In genomic region chr11:63906585-63906984, GRCh38 we compare ENCODE assay signal across 9 cellular contexts.
DNase-seq lines count a peak whose midpoint lies in the region; ATAC-seq and FAIRE-seq lines count a peak whose summit lies in the region.
"Had no signal": no experiment of that assay in that cellular context is flagged by ENCODE, and none has a peak within 500 bp of the region (broad histone marks: within the 10 kb centered on the region; RNA-seq: fewer than 3 reads in every experiment).

No MANE protein-coding gene starts in this region.

- no peak overlapping the region for H3K4me3 Mint-ChIP-seq in effector memory CD8-positive, alpha-beta T cell
- no peak overlapping the region for H3K4me3 Mint-ChIP-seq in stimulated activated effector memory CD8-positive, alpha-beta T cell treated with anti-CD3 and anti-CD28 coated beads, Interleukin-12 subunit alpha, Interleukin-12 subunit beta, amount 100 ng/mL, for 72 hours

- peak; percentile 55 for ATAC-seq in effector memory CD8-positive, alpha-beta T cell (replicated peaks)
- ATAC-seq in stimulated activated effector memory CD8-positive, alpha-beta T cell treated with anti-CD3 and anti-CD28 coated beads, Interleukin-12 subunit alpha, Interleukin-12 subunit beta, amount 100 ng/mL, for 72 hours = peak; percentile 42
- no peak for ATAC-seq in HG03460 (IDR thresholded peaks at IDR 0.05; ENCODE audit: unreplicated experiment)

- peaks cover 4 to 5% of the 10 kb centered on the region in 2 donors for H3K4me1 Mint-ChIP-seq in effector memory CD8-positive, alpha-beta T cell (ENCODE audit: low read depth in 2 of 2)
- H3K4me1 Mint-ChIP-seq in stimulated activated effector memory CD8-positive, alpha-beta T cell treated with anti-CD3 and anti-CD28 coated beads, Interleukin-12 subunit alpha, Interleukin-12 subunit beta, amount 100 ng/mL, for 72 hours = no peaks in the 10 kb centered on the region

- DNase-seq in NCI-H82 (lab: John Stamatoyannopoulos, UW) = peak; percentile 45
- no peak for DNase-seq in NCI-H82 treated with DMSO at 0.1 percent for 48 hours (lab: John Stamatoyannopoulos, UW; ENCODE audit: unreplicated experiment)
- DNase-seq in activated CD4-positive, alpha-beta T cell treated with anti-CD3 and anti-CD28 coated beads for 24 hours (ENCODE audit: low read depth in 2 of 2) = peak; percentile 38 to 39
- DNase-seq in effector memory CD8-positive, alpha-beta T cell = peak; percentile 41 to 48 (median 47)
- DNase-seq in stimulated activated effector memory CD8-positive, alpha-beta T cell treated with anti-CD3 and anti-CD28 coated beads, Interleukin-12 subunit alpha, Interleukin-12 subunit beta, amount 100 ng/mL, for 72 hours (ENCODE audit: low spot score in 2 of 2) = no peak
- no peak for DNase-seq in foreskin melanocyte
- no peak for DNase-seq in urothelium cell line (ENCODE audit: low spot score)

- H3K27ac Mint-ChIP-seq in effector memory CD8-positive, alpha-beta T cell = peak overlapping the region in 1 of 2 donors; percentile 78
- H3K27ac Mint-ChIP-seq in stimulated activated effector memory CD8-positive, alpha-beta T cell treated with anti-CD3 and anti-CD28 coated beads, Interleukin-12 subunit alpha, Interleukin-12 subunit beta, amount 100 ng/mL, for 72 hours = peak overlapping the region; percentile 65

- H3K9me3 Mint-ChIP-seq in effector memory CD8-positive, alpha-beta T cell = no peaks in the 10 kb centered on the region
- no peaks in the 10 kb centered on the region for H3K9me3 Mint-ChIP-seq in stimulated activated effector memory CD8-positive, alpha-beta T cell treated with anti-CD3 and anti-CD28 coated beads, Interleukin-12 subunit alpha, Interleukin-12 subunit beta, amount 100 ng/mL, for 72 hours

- peaks cover 65% of the 10 kb centered on the region for H3K36me3 Mint-ChIP-seq in effector memory CD8-positive, alpha-beta T cell (ENCODE audit: insufficient read depth)
- H3K36me3 Mint-ChIP-seq in stimulated activated effector memory CD8-positive, alpha-beta T cell treated with anti-CD3 and anti-CD28 coated beads, Interleukin-12 subunit alpha, Interleukin-12 subunit beta, amount 100 ng/mL, for 72 hours = peaks cover 94% of the 10 kb centered on the region

- H3K27me3 Mint-ChIP-seq in effector memory CD8-positive, alpha-beta T cell = no peaks in the 10 kb centered on the region

- FAIRE-seq in urothelium cell line (lab: Jason Lieb, UNC) = no peak
- FAIRE-seq: frontal cortex had no signal

Comparison
In these comparisons a context has a peak if more than half of its experiments do, and no peak if none do; other contexts are left out.
1. DNase-seq: peak in NCI-H82 (single experiment), activated CD4-positive, alpha-beta T cell treated with anti-CD3 and anti-CD28 coated beads for 24 hours (2 of 2) and effector memory CD8-positive, alpha-beta T cell (3 of 3); none in NCI-H82 treated with DMSO at 0.1 percent for 48 hours (single experiment), stimulated activated effector memory CD8-positive, alpha-beta T cell treated with anti-CD3 and anti-CD28 coated beads, Interleukin-12 subunit alpha, Interleukin-12 subunit beta, amount 100 ng/mL, for 72 hours (0 of 2), foreskin melanocyte (single experiment) and urothelium cell line (single experiment).